8 cellular contexts compared by ENCODE assay signal in genomic region chr10:101141622-101142532, GRCh38. TPM values are rescaled to one million over a fixed set of nuclear protein-coding genes. Genes with fewer than 3 reads are reported as not detected.
DNase-seq lines count a peak whose midpoint lies in the region; ATAC-seq, FAIRE-seq and TF ChIP-seq lines count a peak whose summit lies in the region.

No MANE protein-coding gene starts in this region.

- H3K27ac ChIP-seq in OCI-LY1 (ENCODE audit: low read depth, low read length, poor library complexity, severe bottlenecking) (no peak overlapping the region), endothelial cell of umbilical vein (ENCODE audit: insufficient read depth, low read depth, low read length) (no peak overlapping the region)

- dilution Hi-C loops in endothelial cell of umbilical vein (cut with MboI; ENCODE audit: extremely low pct_ligation_motif_present, low sequenced_read_pairs): no loop called here

- intact Hi-C loops in endothelial cell of umbilical vein (cut with micrococcal nuclease): loop anchor here (1.0 kb wide), 2 partner anchors 47 to 82 kb away; no protein-coding TSS in a partner anchor

- DNase-seq in HT-29 (ENCODE audit: low spot score) (peak; percentile 93), endothelial cell of umbilical vein (ENCODE audit: low read depth, low spot score) (peak; percentile 77), myocyte (ENCODE audit: low read depth) (peak; percentile 82)
- DNase-seq in activated CD8-positive, alpha-beta memory T cell treated with anti-CD3 and anti-CD28 coated beads, Interleukin-2, amount 50 U/mL, for 24 hours (ENCODE audit: extremely low read depth): peak; percentile 53
- peak; percentile 90 for DNase-seq in stimulated activated CD8-positive, alpha-beta memory T cell treated with anti-CD3 and anti-CD28 coated beads, Interleukin-4, amount 100 ng/mL, for 48 hours

- no peaks in the 10 kb centered on the region for H3F3A ChIP-seq in OCI-LY1 (ENCODE audit: insufficient read depth, low read length)

- H3K4me3 ChIP-seq in OCI-LY1 (ENCODE audit: low read depth, low read length, poor library complexity, severe bottlenecking) (no peak overlapping the region), endothelial cell of umbilical vein (replicated peaks in 1 of 3; ENCODE audit: insufficient read depth in 1 of 3, low read depth in 1 of 3, low read length in 3 of 3) (no peak overlapping the region)

- H3K9ac ChIP-seq in OCI-LY1 (ENCODE audit: low read length): no peak overlapping the region
- H3K9ac ChIP-seq in endothelial cell of umbilical vein (replicated peaks; ENCODE audit: extremely low read depth, insufficient read depth, low read length): no peak overlapping the region

- H3K9me3 ChIP-seq in OCI-LY1 (ENCODE audit: low read length): no peaks in the 10 kb centered on the region
- H3K9me3 ChIP-seq in endothelial cell of umbilical vein (replicated peaks; ENCODE audit: control insufficient read depth, insufficient read depth, low read length): no peaks in the 10 kb centered on the region

- POLR2A ChIA-PET in endothelial cell of umbilical vein (lab: Charles Lee): interaction anchor here (1.0 to 1.1 kb wide), 3 partner anchors 46 to 82 kb away, joined by 3 to 5 read pairs (median 3); no protein-coding TSS in a partner anchor

- H2AFZ ChIP-seq in OCI-LY1 (ENCODE audit: low read length): no peak overlapping the region
- no peak overlapping the region for H2AFZ ChIP-seq in endothelial cell of umbilical vein (ENCODE audit: low read depth, low read length)

- H3K9me1 ChIP-seq in endothelial cell of umbilical vein (replicated peaks; ENCODE audit: control insufficient read depth, extremely low read depth, insufficient read depth, low read length): no peaks in the 10 kb centered on the region

- H3K4me2 ChIP-seq in OCI-LY1 (ENCODE audit: low read length) (no peak overlapping the region), endothelial cell of umbilical vein (ENCODE audit: insufficient read depth, low read length) (no peak overlapping the region)

- no peak for ATAC-seq in GM18909 (IDR thresholded peaks at IDR 0.05; ENCODE audit: poor library complexity, unreplicated experiment)

- H3K9me2 ChIP-seq in OCI-LY1 (ENCODE audit: low read depth, low read length): no peaks in the 10 kb centered on the region

- TF ChIP-seq CTCF in GM12872 (IDR thresholded peaks at IDR 0.05; ENCODE audit: insufficient read depth, low read depth, low read length) (peak; percentile 98), OCI-LY1 (IDR thresholded peaks at IDR 0.05; ENCODE audit: low read length) (peak; percentile 72), endothelial cell of umbilical vein (IDR thresholded peaks at IDR 0.05; ENCODE audit: extremely low read depth in 1 of 2, insufficient read depth in 1 of 2, low read depth in 1 of 2, low read length in 2 of 2) (peak; percentile 96 to 98)

- H4K20me1 ChIP-seq in OCI-LY1 (ENCODE audit: insufficient read depth, low read length) (no peaks in the 10 kb centered on the region), endothelial cell of umbilical vein (replicated peaks; ENCODE audit: control insufficient read depth, extremely low read depth, insufficient read depth, low read length) (no peaks in the 10 kb centered on the region)

- H3K79me2 ChIP-seq in OCI-LY1 (ENCODE audit: insufficient read depth, low read length) (no peaks in the 10 kb centered on the region), endothelial cell of umbilical vein (ENCODE audit: control insufficient read depth, insufficient read depth, low read length) (no peaks in the 10 kb centered on the region)

- H3K4me1 ChIP-seq in OCI-LY1 (ENCODE audit: insufficient read depth, low read length, severe bottlenecking) (no peaks in the 10 kb centered on the region), endothelial cell of umbilical vein (ENCODE audit: control insufficient read depth, extremely low read depth, insufficient read depth, low read length) (no peaks in the 10 kb centered on the region)

- FAIRE-seq in endothelial cell of umbilical vein (lab: Jason Lieb, UNC): peak; percentile 85

- CTCF ChIA-PET in endothelial cell of umbilical vein (lab: Charles Lee): interaction anchor here (0.6 to 6.1 kb wide), 59 partner anchors 9 to 1296 kb away, joined by 3 to 496 read pairs (median 5); partner anchors contain the start of genes KAZALD1, PDZD7, SFXN3 and TLX1

- no peak for TF ChIP-seq POLR2A in endothelial cell of umbilical vein (IDR thresholded peaks at IDR 0.05; ENCODE audit: low read depth, low read length)

- BruUV-seq in endothelial cell of umbilical vein (replicated peaks; lab: Mats Ljungman, UMichigan): no TSS peak

- H3K36me3 ChIP-seq in OCI-LY1 (ENCODE audit: insufficient read depth, low read length) (no peaks in the 10 kb centered on the region), endothelial cell of umbilical vein (ENCODE audit: control insufficient read depth in 2 of 2, extremely low read depth in 1 of 2, insufficient read depth in 2 of 2, low read length in 2 of 2) (no peaks in the 10 kb centered on the region)

- H3K27me3 ChIP-seq in OCI-LY1 (ENCODE audit: insufficient read depth, low read length): no peaks in the 10 kb centered on the region
- H3K27me3 ChIP-seq in endothelial cell of umbilical vein (ENCODE audit: control insufficient read depth in 2 of 2, insufficient read depth in 2 of 2, low read length in 2 of 2): peaks cover 90 to 94% of the 10 kb centered on the region in 2 experiments

TF ChIP-seq in endothelial cell of umbilical vein, 7 proteins besides CTCF, POLR2A, EP300 and RAD21:
- TF ChIP-seq GATA2 (IDR thresholded peaks at IDR 0.05; ENCODE audit: insufficient read depth, insufficient read length, low read depth, low read length): no peak
- TF ChIP-seq EZH2 (IDR thresholded peaks at IDR 0.05; ENCODE audit: borderline replicate concordance, low read depth, low read length, severe bottlenecking): peak; percentile 69
- TF ChIP-seq JUN (IDR thresholded peaks at IDR 0.05; ENCODE audit: borderline replicate concordance, insufficient read depth, insufficient read length, low read depth): no peak
- TF ChIP-seq POLR2AphosphoS5 (IDR thresholded peaks at IDR 0.05; ENCODE audit: insufficient read depth, low read depth, low read length): no peak

RNA-seq across cellular contexts. Expression of gene TLX1, which starts 10.8 kb away (rescaled TPM):
- not detected in 2 replicates for total RNA-seq in HT-29 (2014; rRNA removed; shearing (Covaris generic))
- total RNA-seq in endothelial cell of umbilical vein (not detected in 2 replicates), myocyte (not detected in 2 replicates)
- polyA plus RNA-seq in endothelial cell of umbilical vein: 0.10 TPM in 1 of 2 replicates, not detected in the other
- polyA plus RNA-seq in endothelial cell of umbilical vein (2011; cell fraction: cytosol; rRNA removed): 0.03 TPM in 2 replicates
- polyA plus RNA-seq in endothelial cell of umbilical vein (2011; cell fraction: nucleus; rRNA removed): 0.07 TPM in 1 of 2 replicates, not detected in the other
- polyA plus RNA-seq in endothelial cell of umbilical vein (2012): not detected in 2 replicates
- polyA minus RNA-seq in endothelial cell of umbilical vein: 0.44 TPM in 1 of 2 replicates, not detected in the other
- not detected for polyA minus RNA-seq in endothelial cell of umbilical vein (2011; cell fraction: cytosol; rRNA and poly(A)+ RNA removed)
- not detected in 2 replicates for polyA minus RNA-seq in endothelial cell of umbilical vein (2011; cell fraction: nucleus; rRNA and poly(A)+ RNA removed)
- not detected for polyA plus RNA-seq in myocyte (2012)
